In genomic region chrX:148567229-148567628, GRCh38 we compare ENCODE assay signal across 20 cellular contexts.
DNase-seq lines count a peak whose midpoint lies in the region; ATAC-seq and TF ChIP-seq lines count a peak whose summit lies in the region.
"Had no signal": no experiment of that assay in that cellular context is flagged by ENCODE, and none has a peak within 500 bp of the region (broad histone marks: within the 10 kb centered on the region; RNA-seq: fewer than 3 reads in every experiment).

No MANE protein-coding gene starts in this region.

- no peak overlapping the region for H2BK5ac ChIP-seq in IMR-90 (ENCODE audit: low read depth, low read length, poor library complexity, severe bottlenecking)
- no peak overlapping the region for H2BK5ac ChIP-seq in mesendoderm (ENCODE audit: low read length)

- H2AK5ac ChIP-seq in IMR-90 (ENCODE audit: low read depth, low read length), result no peak overlapping the region
- no peak overlapping the region for H2AK5ac ChIP-seq in mesendoderm (ENCODE audit: low read length)

- no peaks in the 10 kb centered on the region for H3K79me2 ChIP-seq in mesendoderm (ENCODE audit: control insufficient read depth, insufficient read depth, low read length)

- intact Hi-C loops in IMR-90 (cut with micrococcal nuclease), result no loop called here

- H3K23ac ChIP-seq in IMR-90 (ENCODE audit: low read depth, low read length) (no peak overlapping the region), mesendoderm (ENCODE audit: low read length) (no peak overlapping the region)

- DNase-seq in AG20443 (ENCODE audit: low spot score) (peak; percentile 53), IMR-90 (peak; percentile 25), cardiac fibroblast (ENCODE audit: low read depth in 2 of 2) (peak; percentile 27 to 44), mesendoderm (peak; percentile 58), DMS 273 treated with DMSO at 0.1 percent for 48 hours (lab: John Stamatoyannopoulos, UW) (no peak), RKO (ENCODE audit: low spot score) (no peak)
- DNase-seq: activated CD4-positive, alpha-beta T cell treated with anti-CD3 and anti-CD28 coated beads, Interleukin-2, amount 50 U/mL, for 4 hours; adrenal gland; AML-193; cortex of kidney; H7; left ventricle myocardium superior; NCI-H226; SIG-M5; stimulated activated CD4-positive, alpha-beta T cell treated with anti-CD3 and anti-CD28 coated beads, Interleukin-2, amount 100 ng/mL, for 48 hours; thyroid gland had no signal

- no peaks in the 10 kb centered on the region for H3K36me3 ChIP-seq in IMR-90 (ENCODE audit: control insufficient read depth, insufficient read depth, low read length)
- no peaks in the 10 kb centered on the region for H3K36me3 ChIP-seq in mesendoderm (ENCODE audit: control insufficient read depth, insufficient read depth, low read length)
- H3K36me3 ChIP-seq: adrenal gland, right atrium auricular region, thyroid gland had no signal

- H3K4me1 ChIP-seq in IMR-90 (ENCODE audit: control insufficient read depth, insufficient read depth, low read length), result no peaks in the 10 kb centered on the region
- H3K4me1 ChIP-seq in mesendoderm (ENCODE audit: control insufficient read depth, low read depth, low read length), result no peaks in the 10 kb centered on the region
- H3K4me1 ChIP-seq: adrenal gland, right atrium auricular region, thyroid gland had no signal

- no peak overlapping the region for H2AK9ac ChIP-seq in IMR-90 (replicated peaks; ENCODE audit: low read depth, low read length, poor library complexity)

- H4K5ac ChIP-seq in IMR-90 (ENCODE audit: low read depth, low read length) (no peak overlapping the region), mesendoderm (ENCODE audit: low read length) (no peak overlapping the region)

- no peak overlapping the region for H2BK120ac ChIP-seq in IMR-90 (ENCODE audit: low read depth, low read length)
- no peak overlapping the region for H2BK120ac ChIP-seq in mesendoderm (ENCODE audit: low read depth, low read length)

- POLR2A ChIA-PET in IMR-90 (lab: Charles Lee; ENCODE audit: unreplicated experiment), result no interaction called here

- H3K18ac ChIP-seq in IMR-90 (ENCODE audit: low read depth, low read length) (no peak overlapping the region), mesendoderm (ENCODE audit: low read length) (no peak overlapping the region)

- WGBS in IMR-90 (ENCODE audit: extremely low coverage in 2 of 2, insufficient read length in 1 of 2), 2 experiments, result 33% methylated on average over 1 of the region's 3 CpGs; no CpG with 5 or more reads in 1 of the 2 experiments
- WGBS in mesendoderm (ENCODE audit: extremely low coverage, insufficient coverage, low lambda C conversion rate), result no CpG with 5 or more reads among the region's 3 CpGs

- H3K9ac ChIP-seq in IMR-90 (ENCODE audit: low read depth, low read length) (no peak overlapping the region), mesendoderm (ENCODE audit: low read length) (no peak overlapping the region)

- ATAC-seq in IMR-90 (ENCODE audit: low read depth) (no peak; the same call in 1 of the 2 replicates), GM19023 (IDR thresholded peaks at IDR 0.05; ENCODE audit: unreplicated experiment) (no peak), GM18907 (IDR thresholded peaks at IDR 0.05; ENCODE audit: unreplicated experiment) (no peak)
- ATAC-seq: left ventricle myocardium superior had no signal

- H3K9me3 ChIP-seq in IMR-90 (ENCODE audit: control insufficient read depth, insufficient read depth, low read length), result no peaks in the 10 kb centered on the region
- H3K9me3 ChIP-seq: adrenal gland, right atrium auricular region, thyroid gland had no signal

- no peaks in the 10 kb centered on the region for H3K27me3 ChIP-seq in IMR-90 (ENCODE audit: control insufficient read depth, insufficient read depth, low read length)
- no peaks in the 10 kb centered on the region for H3K27me3 ChIP-seq in mesendoderm (ENCODE audit: insufficient read depth, low read length, poor library complexity)
- H3K27me3 ChIP-seq: right atrium auricular region, thyroid gland had no signal

- dilution Hi-C loops in IMR-90 (cut with HindIII; ENCODE audit: low sequenced_read_pairs, unreplicated experiment), result no loop called here

- TF ChIP-seq CTCF in IMR-90 (conservative IDR thresholded peaks at IDR 0.05; ENCODE audit: low read depth, low read length) (no peak), cardiac fibroblast (IDR thresholded peaks at IDR 0.05; ENCODE audit: low read depth, low read length) (no peak)

- H4K91ac ChIP-seq in IMR-90 (ENCODE audit: insufficient read depth, low read depth, low read length), result no peak overlapping the region

- H2BK15ac ChIP-seq in IMR-90 (ENCODE audit: low read depth, low read length) (no peak overlapping the region), mesendoderm (replicated peaks; ENCODE audit: low read depth) (no peak overlapping the region)

- no peak overlapping the region for H2AFZ ChIP-seq in IMR-90 (replicated peaks; ENCODE audit: low read length, poor library complexity)

- no peak overlapping the region for H3K14ac ChIP-seq in IMR-90 (replicated peaks; ENCODE audit: low read depth, low read length)

- H2BK20ac ChIP-seq in IMR-90 (ENCODE audit: low read depth, low read length), result no peak overlapping the region

- no peak overlapping the region for H3K4ac ChIP-seq in IMR-90 (ENCODE audit: low read depth, low read length)
- no peak overlapping the region for H3K4ac ChIP-seq in mesendoderm (ENCODE audit: low read depth, low read length)

- H4K8ac ChIP-seq in IMR-90 (ENCODE audit: low read depth in 2 of 2, low read length in 2 of 2), result no peak overlapping the region
- H4K8ac ChIP-seq in mesendoderm (ENCODE audit: low read depth, low read length), result no peak overlapping the region

- no peaks in the 10 kb centered on the region for H3K9me1 ChIP-seq in IMR-90 (ENCODE audit: insufficient read depth, low read length)

- TF ChIP-seq POLR2A in IMR-90 (IDR thresholded peaks at IDR 0.05; ENCODE audit: low read depth, low read length), result no peak

- H4K20me1 ChIP-seq in IMR-90 (ENCODE audit: insufficient read depth, low read length), result no peaks in the 10 kb centered on the region

- no TSS peak for BruUV-seq in IMR-90 (replicated peaks; lab: Mats Ljungman, UMichigan)

- CTCF ChIA-PET in IMR-90 (lab: Yijun Ruan, JAX), result interaction anchor here (1.2 kb wide), 1 partner anchor 10 kb away, joined by 3 read pairs; no protein-coding TSS in a partner anchor

- H3K79me1 ChIP-seq in IMR-90 (ENCODE audit: low read depth in 1 of 2, low read length in 2 of 2), result no peaks in the 10 kb centered on the region
- H3K79me1 ChIP-seq in mesendoderm (ENCODE audit: low read length), result no peaks in the 10 kb centered on the region

- H3K27ac ChIP-seq in IMR-90 (ENCODE audit: insufficient read depth, low read length) (no peak overlapping the region), mesendoderm (ENCODE audit: low read depth, low read length) (no peak overlapping the region)
- H3K27ac ChIP-seq: adrenal gland, epithelial cell of prostate, right atrium auricular region, thyroid gland had no signal

- no peak overlapping the region for H3K4me2 ChIP-seq in IMR-90 (ENCODE audit: low read depth, low read length)
- no peak overlapping the region for H3K4me2 ChIP-seq in mesendoderm (ENCODE audit: low read length)

- H3K4me3 ChIP-seq in IMR-90 (ENCODE audit: insufficient read depth, low read depth, low read length) (no peak overlapping the region), cardiac fibroblast (replicated peaks in 1 of 2; ENCODE audit: low read depth in 2 of 2, low read length in 2 of 2) (no peak overlapping the region), mesendoderm (ENCODE audit: low read length) (no peak overlapping the region)
- H3K4me3 ChIP-seq: adrenal gland, right atrium auricular region, thyroid gland had no signal

- H3K56ac ChIP-seq in IMR-90 (ENCODE audit: extremely low read depth, insufficient read depth, low read length) (no peak overlapping the region), mesendoderm (ENCODE audit: low read length) (no peak overlapping the region)

- in situ Hi-C loops in IMR-90 (cut with MboI; ENCODE audit: low sequenced_read_pairs), result no loop called here

- no peak for TF ChIP-seq RAD21 in IMR-90 (IDR thresholded peaks at IDR 0.05; ENCODE audit: low read length)

TF ChIP-seq in IMR-90, 13 proteins besides CTCF, POLR2A, EP300 and RAD21:
- TF ChIP-seq CEBPB (IDR thresholded peaks at IDR 0.05; ENCODE audit: low read depth, low read length) (no peak), CHD1 (IDR thresholded peaks at IDR 0.05; ENCODE audit: low read depth, low read length) (no peak), MXI1 (IDR thresholded peaks at IDR 0.05; ENCODE audit: borderline replicate concordance, low read depth, low read length) (no peak), RCOR1 (IDR thresholded peaks at IDR 0.05; ENCODE audit: insufficient replicate concordance, low read length) (no peak), USF2 (IDR thresholded peaks at IDR 0.05; ENCODE audit: low read depth, low read length) (no peak), FOS (IDR thresholded peaks at IDR 0.05; ENCODE audit: low read depth, low read length) (no peak), BHLHE40 (IDR thresholded peaks at IDR 0.05; ENCODE audit: low read depth, low read length) (no peak), NFE2L2 (IDR thresholded peaks at IDR 0.05; ENCODE audit: low read depth, low read length) (no peak), ELK1 (IDR thresholded peaks at IDR 0.05; ENCODE audit: borderline replicate concordance, low read depth, low read length) (no peak)

Comparison
In these comparisons a context has a peak if more than half of its experiments do, and no peak if none do; other contexts are left out.
1. DNase-seq: peak in AG20443 (single experiment), IMR-90 (single experiment), cardiac fibroblast (2 of 2) and mesendoderm (single experiment); none in DMS 273 treated with DMSO at 0.1 percent for 48 hours (single experiment) and RKO (single experiment).